Comparison of ENCODE assay signal across 14 cellular contexts in the genomic region with DNA sequence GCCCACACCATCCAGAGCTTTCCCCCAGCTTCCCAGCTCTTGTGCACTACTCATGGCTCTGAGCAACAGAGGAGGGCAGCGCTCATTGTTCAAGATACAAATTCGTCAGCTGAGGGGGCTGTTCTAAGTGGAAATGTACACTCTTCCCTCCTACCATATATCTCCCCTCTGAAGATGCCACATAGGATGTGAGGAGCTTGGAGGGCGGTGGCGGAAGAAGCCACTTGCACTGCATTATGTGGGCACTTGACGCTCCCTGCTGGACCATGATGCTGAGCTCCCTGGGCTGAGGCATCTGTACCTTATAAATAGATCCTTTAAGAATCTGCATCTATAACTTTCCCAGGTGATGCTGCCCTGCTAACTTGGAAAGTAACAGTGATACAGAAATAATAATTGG.
"Had no signal": no experiment of that assay in that cellular context is flagged by ENCODE, and none has a peak within 500 bp of the region (broad histone marks: within the 10 kb centered on the region; RNA-seq: fewer than 3 reads in every experiment).

No MANE protein-coding gene starts in this region.

- H3K4me3 ChIP-seq: body of pancreas, lung, ovary, stomach, uterus had no signal

- DNase-seq: activated CD4-positive, alpha-beta T cell treated with anti-CD3 and anti-CD28 coated beads, Interleukin-2, amount 10 ng/mL, durations not matched to agents 24 days and 14 days; activated naive CD4-positive, alpha-beta T cell; body of pancreas; nephron progenitor cell; ovary; stimulated activated CD4-positive, alpha-beta T cell treated with anti-CD3 and anti-CD28 coated beads, Interleukin-4, amount 100 ng/mL, for 1 hour; stimulated activated CD8-positive, alpha-beta memory T cell treated with anti-CD3 and anti-CD28 coated beads, Interleukin-4, amount 100 ng/mL, for 48 hours; stomach; T-helper 9 cell; uterus; WERI-Rb-1 had no signal

- H3K36me3 ChIP-seq: ovary, stomach, uterus, WERI-Rb-1 had no signal

- H3K4me1 Mint-ChIP-seq: activated CD4-positive, alpha-beta T cell treated with anti-CD3 and anti-CD28 coated beads, Interleukin-2, amount 10 ng/mL, durations not matched to agents 24 days and 14 days had no signal

- ATAC-seq: body of pancreas had no signal

- H3K9me3 Mint-ChIP-seq: activated CD4-positive, alpha-beta T cell treated with anti-CD3 and anti-CD28 coated beads, Interleukin-2, amount 10 ng/mL, durations not matched to agents 24 days and 14 days; activated T-helper 1 cell treated with anti-CD3 and anti-CD28 coated beads, Interleukin-12 subunit alpha, Interleukin-12 subunit beta, Interleukin-2, Interleukin-4 antibody, amounts not matched to agents 30 ng/mL and 10 ng/mL and 1 ng/mL, durations not matched to agents 14 hours and 24 hours and 36 hours; dendritic cell treated with granulocyte-macrophage colony-stimulating factor and Interleukin-4, amounts not matched to agents 40 ng/mL and 50 ng/mL, for 4 days; nephron progenitor cell had no signal

- H3K4me3 Mint-ChIP-seq: activated CD4-positive, alpha-beta T cell treated with anti-CD3 and anti-CD28 coated beads, Interleukin-2, amount 10 ng/mL, durations not matched to agents 24 days and 14 days; activated T-helper 1 cell treated with anti-CD3 and anti-CD28 coated beads, Interleukin-12 subunit alpha, Interleukin-12 subunit beta, Interleukin-2, Interleukin-4 antibody, amounts not matched to agents 30 ng/mL and 10 ng/mL and 1 ng/mL, durations not matched to agents 14 hours and 24 hours and 36 hours; dendritic cell treated with granulocyte-macrophage colony-stimulating factor and Interleukin-4, amounts not matched to agents 40 ng/mL and 50 ng/mL, for 4 days; nephron progenitor cell had no signal

- H3K4me1 ChIP-seq: body of pancreas, stomach, uterus had no signal

- H3K27ac Mint-ChIP-seq: activated CD4-positive, alpha-beta T cell treated with anti-CD3 and anti-CD28 coated beads, Interleukin-2, amount 10 ng/mL, durations not matched to agents 24 days and 14 days; activated T-helper 1 cell treated with anti-CD3 and anti-CD28 coated beads, Interleukin-12 subunit alpha, Interleukin-12 subunit beta, Interleukin-2, Interleukin-4 antibody, amounts not matched to agents 30 ng/mL and 10 ng/mL and 1 ng/mL, durations not matched to agents 14 hours and 24 hours and 36 hours; dendritic cell treated with granulocyte-macrophage colony-stimulating factor and Interleukin-4, amounts not matched to agents 40 ng/mL and 50 ng/mL, for 4 days had no signal

- H3K9me3 ChIP-seq: body of pancreas, ovary, stomach, uterus had no signal

- H3K27me3 ChIP-seq: body of pancreas, ovary, stomach, uterus had no signal

- H3K27me3 Mint-ChIP-seq: activated CD4-positive, alpha-beta T cell treated with anti-CD3 and anti-CD28 coated beads, Interleukin-2, amount 10 ng/mL, durations not matched to agents 24 days and 14 days; dendritic cell treated with granulocyte-macrophage colony-stimulating factor and Interleukin-4, amounts not matched to agents 40 ng/mL and 50 ng/mL, for 4 days had no signal

- H3K27ac ChIP-seq: body of pancreas, stomach, WERI-Rb-1 had no signal
